18 cellular contexts compared by ENCODE assay signal in the genomic region with DNA sequence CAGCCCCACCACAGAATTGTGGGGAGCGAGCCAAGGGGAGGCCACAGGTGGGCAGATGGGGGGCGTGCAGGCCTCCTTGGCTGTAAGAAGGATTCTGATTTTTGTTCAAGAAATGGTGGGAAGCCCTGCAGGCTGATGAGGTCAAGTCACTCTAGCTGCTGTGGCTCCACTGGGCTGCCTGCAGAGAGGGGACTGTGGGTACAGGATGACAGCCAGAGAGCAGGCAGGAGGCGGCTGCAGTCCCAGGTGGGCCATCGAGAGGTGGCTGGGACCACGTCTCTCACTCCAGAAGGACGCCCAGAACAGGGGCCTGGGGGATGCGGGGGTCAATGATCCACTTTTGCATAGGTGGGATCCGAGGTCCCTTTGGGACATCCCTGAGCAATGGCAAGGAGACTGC.
"Had no signal": no experiment of that assay in that cellular context is flagged by ENCODE, and none has a peak within 500 bp of the region (broad histone marks: within the 10 kb centered on the region; RNA-seq: fewer than 3 reads in every experiment).

No MANE protein-coding gene starts in this region.

- H3K4me3 ChIP-seq: ascending aorta, testis, upper lobe of left lung had no signal

- H3K27ac Mint-ChIP-seq: activated naive CD4-positive, alpha-beta T cell treated with anti-CD3 and anti-CD28 coated beads, Interleukin-2, amount 10 ng/mL, durations not matched to agents 7 days and 5 days; progenitor cell of endocrine pancreas; stimulated activated effector memory CD8-positive, alpha-beta T cell treated with anti-CD3 and anti-CD28 coated beads, Interleukin-12 subunit alpha, Interleukin-12 subunit beta, amount 100 ng/mL, for 72 hours had no signal

- H3K9me3 ChIP-seq: ascending aorta, testis, upper lobe of left lung had no signal

- H3K27me3 Mint-ChIP-seq: activated naive CD4-positive, alpha-beta T cell treated with anti-CD3 and anti-CD28 coated beads, Interleukin-2, amount 10 ng/mL, durations not matched to agents 7 days and 5 days; progenitor cell of endocrine pancreas had no signal

- H3K4me3 Mint-ChIP-seq: activated naive CD4-positive, alpha-beta T cell treated with anti-CD3 and anti-CD28 coated beads, Interleukin-2, amount 10 ng/mL, durations not matched to agents 7 days and 5 days; stimulated activated effector memory CD8-positive, alpha-beta T cell treated with anti-CD3 and anti-CD28 coated beads, Interleukin-12 subunit alpha, Interleukin-12 subunit beta, amount 100 ng/mL, for 72 hours had no signal

- DNase-seq: activated CD4-positive, alpha-beta T cell treated with anti-CD3 and anti-CD28 coated beads, Interleukin-2, amount 50 U/mL, for 1 hour; activated CD4-positive, CD25-positive, alpha-beta regulatory T cell treated with anti-CD3 and anti-CD28 coated beads, Interleukin-2, amount 50 U/mL, for 72 hours; activated CD8-positive, alpha-beta memory T cell treated with anti-CD3 and anti-CD28 coated beads, Interleukin-2, amount 50 U/mL, for 4 hours; activated effector memory CD4-positive, alpha-beta T cell treated with Interleukin-2 at 50 U/mL for 16 hours; activated naive CD4-positive, alpha-beta T cell treated with anti-CD3 and anti-CD28 coated beads, Interleukin-2, amount 10 ng/mL, durations not matched to agents 7 days and 5 days; activated T-cell treated with anti-CD3 and anti-CD28 coated beads, Interleukin-2, amount 50 U/mL, for 48 hours; foreskin melanocyte; glutamatergic neuron; hypothalamus; islet precursor cell; small intestine; stimulated activated CD4-positive, alpha-beta T cell treated with anti-CD3 and anti-CD28 coated beads, Interleukin-4, amount 100 ng/mL, for 1 hour; testis; upper lobe of left lung had no signal

- H3K27me3 ChIP-seq: ascending aorta, testis, upper lobe of left lung had no signal

- ATAC-seq: stimulated activated effector memory CD8-positive, alpha-beta T cell treated with anti-CD3 and anti-CD28 coated beads, Interleukin-12 subunit alpha, Interleukin-12 subunit beta, amount 100 ng/mL, for 72 hours had no signal

- H3K27ac ChIP-seq: ascending aorta, epithelial cell of prostate had no signal

- H3K36me3 ChIP-seq: ascending aorta had no signal

- H3K9me3 Mint-ChIP-seq: stimulated activated effector memory CD8-positive, alpha-beta T cell treated with anti-CD3 and anti-CD28 coated beads, Interleukin-12 subunit alpha, Interleukin-12 subunit beta, amount 100 ng/mL, for 72 hours had no signal
